Comparison of ENCODE assay signal across 1 cellular context in genomic region chr1:204295666-204296065, GRCh38.
TF ChIP-seq lines count a peak whose summit lies in the region.

No MANE protein-coding gene starts in this region.

TF ChIP-seq in GM12878, 131 proteins besides CTCF, POLR2A, EP300 and RAD21 (continued from another document):
- no peak for TF ChIP-seq CUX1 (IDR thresholded peaks at IDR 0.05; ENCODE audit: insufficient replicate concordance, low read depth, low read length)
- no peak for TF ChIP-seq SP1 (IDR thresholded peaks at IDR 0.05; ENCODE audit: low read depth, low read length)
- no peak for TF ChIP-seq SREBF1 (IDR thresholded peaks at IDR 0.05; ENCODE audit: low read length)
- no peak for TF ChIP-seq RUNX3 (IDR thresholded peaks at IDR 0.05; ENCODE audit: low read length)
- TF ChIP-seq SMARCA5 (IDR thresholded peaks at IDR 0.05): no peak
- TF ChIP-seq JUNB (IDR thresholded peaks at IDR 0.05): no peak
- TF ChIP-seq TCF3 (IDR thresholded peaks at IDR 0.05; ENCODE audit: borderline replicate concordance, insufficient read depth, low read depth, low read length): no peak
- TF ChIP-seq SMAD5 (IDR thresholded peaks at IDR 0.05; ENCODE audit: low read depth): no peak
- TF ChIP-seq ZNF24 (IDR thresholded peaks at IDR 0.05): no peak
